Comparison of ENCODE assay signal across 7 cellular contexts in genomic region chr4:87975466-87975865, GRCh38. TPM values are rescaled to one million over a fixed set of nuclear protein-coding genes. Genes with fewer than 3 reads are reported as not detected.
DNase-seq lines count a peak whose midpoint lies in the region; ATAC-seq, FAIRE-seq and TF ChIP-seq lines count a peak whose summit lies in the region.

TSS of gene SPP1 (plus strand) at chr4:87975714. CDS start at chr4:87976896, 1,182 bp downstream.

- H3K4me1 Mint-ChIP-seq in activated naive CD8-positive, alpha-beta T cell treated with anti-CD3 and anti-CD28 coated beads, Interleukin-2, amount 50 U/mL, for 24 hours: peaks cover 10% of the 10 kb centered on the region

- H3K36me3 Mint-ChIP-seq in activated naive CD8-positive, alpha-beta T cell treated with anti-CD3 and anti-CD28 coated beads, Interleukin-2, amount 50 U/mL, for 24 hours (ENCODE audit: low read depth): no peaks in the 10 kb centered on the region

- no peaks in the 10 kb centered on the region for H3K9me3 Mint-ChIP-seq in activated naive CD8-positive, alpha-beta T cell treated with anti-CD3 and anti-CD28 coated beads, Interleukin-2, amount 50 U/mL, for 24 hours

- peak within 1 kb of the TSS; percentile 27 for H3K4me3 Mint-ChIP-seq in activated naive CD8-positive, alpha-beta T cell treated with anti-CD3 and anti-CD28 coated beads, Interleukin-2, amount 50 U/mL, for 24 hours

- FAIRE-seq in GM12891 (lab: Jason Lieb, UNC): peak; percentile 75

- TF ChIP-seq POLR2A in GM12891 (IDR thresholded peaks at IDR 0.05; ENCODE audit: low read depth, low read length): no peak

- DNase-seq in GM12891 (ENCODE audit: insufficient read length, low spot score) (no peak), NCI-H1930 (lab: John Stamatoyannopoulos, UW) (peak; percentile 18 to 51), iris pigment epithelial cell (ENCODE audit: low read depth) (peak; percentile 16), superior temporal gyrus (ENCODE audit: extremely low spot score) (peak; percentile 87), HPDE6-E6E7 (ENCODE audit: extremely low spot score) (no peak)
- DNase-seq in activated naive CD8-positive, alpha-beta T cell treated with anti-CD3 and anti-CD28 coated beads, Interleukin-2, amount 50 U/mL, for 24 hours: peak; percentile 16

- peak within 1 kb of the TSS; percentile 36 for H3K27ac Mint-ChIP-seq in activated naive CD8-positive, alpha-beta T cell treated with anti-CD3 and anti-CD28 coated beads, Interleukin-2, amount 50 U/mL, for 24 hours

- peak; percentile 91 for ATAC-seq in GM21825 (IDR thresholded peaks at IDR 0.05; ENCODE audit: unreplicated experiment)
- peak; percentile 81 for ATAC-seq in activated naive CD8-positive, alpha-beta T cell treated with anti-CD3 and anti-CD28 coated beads, Interleukin-2, amount 50 U/mL, for 24 hours

- peaks cover 39% of the 10 kb centered on the region for H3K27me3 Mint-ChIP-seq in activated naive CD8-positive, alpha-beta T cell treated with anti-CD3 and anti-CD28 coated beads, Interleukin-2, amount 50 U/mL, for 24 hours

TF ChIP-seq in GM12891, 5 proteins besides CTCF, POLR2A, EP300 and RAD21:
- TF ChIP-seq PAX5 (IDR thresholded peaks at IDR 0.05; ENCODE audit: insufficient read depth, low read length, severe bottlenecking) (no peak), POU2F2 (IDR thresholded peaks at IDR 0.05; ENCODE audit: low read depth, low read length) (no peak)

RNA-seq across cellular contexts. Expression of gene SPP1, which starts in this region (rescaled TPM):
- not detected for polyA plus RNA-seq in GM12891 (2012; ENCODE audit: low read depth, missing spikeins)

Comparison
In these comparisons a context has a peak if more than half of its experiments do, and no peak if none do; other contexts are left out.
1. DNase-seq: peak in NCI-H1930 (2 of 2), activated naive CD8-positive, alpha-beta T cell treated with anti-CD3 and anti-CD28 coated beads, Interleukin-2, amount 50 U/mL, for 24 hours (single experiment), iris pigment epithelial cell (single experiment) and superior temporal gyrus (single experiment); none in GM12891 (single experiment) and HPDE6-E6E7 (single experiment).